ENCODE assay signal across 10 cellular contexts in genomic region chr15:56690733-56691132, GRCh38.
"Had no signal": no experiment of that assay in that cellular context is flagged by ENCODE, and none has a peak within 500 bp of the region (broad histone marks: within the 10 kb centered on the region; RNA-seq: fewer than 3 reads in every experiment).

No MANE protein-coding gene starts in this region.

- H3K9ac ChIP-seq: GM23248 had no signal

- FAIRE-seq: H54 had no signal

- H3K4me2 ChIP-seq: GM23338 had no signal

- H3K9me3 ChIP-seq: HAP-1 had no signal

- H3K4me3 ChIP-seq: GM23248, GM23338, HAP-1 had no signal

- H3K27ac ChIP-seq: GM23248 had no signal

- H3K36me3 ChIP-seq: HAP-1 had no signal

- ATAC-seq: GM23338, HCT116 had no signal

- H3K4me1 ChIP-seq: HAP-1 had no signal

- H2AFZ ChIP-seq: GM23248, GM23338 had no signal

- DNase-seq: GM23248, GOT3, H7, H9, HCEC 1CT, HFFc6 had no signal
